Comparison of ENCODE assay signal across 26 cellular contexts in the genomic region with DNA sequence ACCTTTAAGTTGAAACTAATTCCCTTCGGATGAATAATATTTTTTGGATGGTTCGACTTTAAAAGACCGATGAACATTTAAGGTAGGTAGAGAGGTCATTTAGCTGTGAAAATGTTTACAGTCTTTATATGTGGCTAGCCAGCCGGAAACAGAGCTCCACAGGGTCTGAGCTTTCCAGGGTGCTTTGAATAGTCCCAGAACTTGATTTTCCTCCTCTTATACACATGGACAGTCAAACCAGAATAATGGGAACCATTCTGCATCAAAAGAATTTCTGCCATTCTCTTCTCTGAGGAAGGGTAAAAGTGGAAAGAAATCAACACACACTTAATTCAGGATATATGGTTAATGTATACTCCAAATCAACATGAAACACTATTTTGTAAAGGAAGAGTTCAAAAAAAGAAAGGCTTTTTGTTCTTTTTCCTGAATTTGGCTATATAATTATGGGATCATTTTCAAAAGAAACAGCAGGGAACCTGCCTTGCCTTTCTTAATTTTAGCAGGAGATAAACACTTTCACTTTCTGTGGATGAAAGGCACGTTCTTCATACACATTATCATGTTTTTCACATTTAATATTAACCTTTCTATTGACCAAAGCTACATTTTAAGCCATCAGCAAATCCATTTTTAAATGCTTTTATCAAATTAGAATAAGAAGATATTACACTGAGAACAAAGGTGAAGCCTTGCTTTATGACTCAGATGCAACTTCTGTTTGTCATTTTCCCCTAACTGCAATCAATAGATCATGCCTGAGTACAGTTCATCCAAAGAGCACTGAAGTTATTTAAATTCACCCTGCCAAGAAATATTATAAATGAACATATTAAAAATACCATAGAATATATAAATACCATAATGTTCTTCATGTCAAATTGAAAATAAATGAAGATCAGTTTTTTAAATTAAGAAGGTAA.
DNase-seq lines count a peak whose midpoint lies in the region; ATAC-seq, FAIRE-seq and TF ChIP-seq lines count a peak whose summit lies in the region.
"Had no signal": no experiment of that assay in that cellular context is flagged by ENCODE, and none has a peak within 500 bp of the region (broad histone marks: within the 10 kb centered on the region; RNA-seq: fewer than 3 reads in every experiment).

No MANE protein-coding gene starts in this region.

- no peak overlapping the region for H3K27ac ChIP-seq in BLaER1 treated with 17β-estradiol and CSF1 and Interleukin-3, amounts not matched to agents 10 nM and 100 nM
- H3K27ac ChIP-seq in right lobe of liver (peak overlapping the region; percentile 56 to 77 (median 68)), PC-9 (no peak overlapping the region)
- H3K27ac ChIP-seq: gastrocnemius medialis, prostate gland had no signal

- no peaks in the 10 kb centered on the region; the same call in 1 of the 2 replicates for H3F3A ChIP-seq in PC-9 (ENCODE audit: insufficient read depth, low read depth)

- TF ChIP-seq POLR2A in right lobe of liver (IDR thresholded peaks at IDR 0.05): no peak
- no peak for TF ChIP-seq POLR2A in GM12892 (IDR thresholded peaks at IDR 0.05; ENCODE audit: low read depth, low read length)

- no peak overlapping the region for H2AFZ ChIP-seq in PC-9

- H3K9me3 ChIP-seq in BLaER1 treated with 17β-estradiol and CSF1 and Interleukin-3, amounts not matched to agents 10 nM and 100 nM (replicated peaks in 1 of 11): peaks cover 10 to 15% (median 12%) of the 10 kb centered on the region in 11 experiments
- no peaks in the 10 kb centered on the region for H3K9me3 ChIP-seq in right lobe of liver
- H3K9me3 ChIP-seq in PC-9 (ENCODE audit: insufficient read depth, low read depth): no peaks in the 10 kb centered on the region
- H3K9me3 ChIP-seq: gastrocnemius medialis, HAP-1, prostate gland, tibial nerve had no signal

- POLR2A ChIA-PET in PC-9 (lab: Charles Lee; ENCODE audit: unreplicated experiment): no interaction called here

- no peaks in the 10 kb centered on the region; a peak in 1 of 22 replicates for H3K36me3 ChIP-seq in BLaER1 treated with 17β-estradiol and CSF1 and Interleukin-3, amounts not matched to agents 10 nM and 100 nM
- H3K36me3 ChIP-seq in right lobe of liver (no peaks in the 10 kb centered on the region), PC-9 (ENCODE audit: low read depth) (no peaks in the 10 kb centered on the region)
- H3K36me3 ChIP-seq: gastrocnemius medialis, HAP-1, prostate gland, tibial nerve had no signal

- CTCF ChIA-PET in PC-9 (lab: Charles Lee): no interaction called here

- peak; percentile 54 to 74 (median 64) for ATAC-seq in right lobe of liver
- no peak for ATAC-seq in Right ventricle myocardium superior (ENCODE audit: poor library complexity)
- ATAC-seq: activated T-cell treated with anti-CD3 and anti-CD28 coated beads, Interleukin-2, amount 50 U/mL, for 4 hours; esophagus mucosa; gastrocnemius medialis; stimulated activated naive CD8-positive, alpha-beta T cell treated with anti-CD3 and anti-CD28 coated beads, Interleukin-15, Interleukin-2, amounts not matched to agents 100 U/mL and 50 U/mL, for 24 hours had no signal

- BruUV-seq in PC-9 (replicated peaks; lab: Mats Ljungman, UMichigan): no TSS peak

- FAIRE-seq in GM12892 (lab: Jason Lieb, UNC): no peak

- intact Hi-C loops in right lobe of liver (cut with DNase I) (no loop called here), PC-9 (cut with micrococcal nuclease; ENCODE audit: unreplicated experiment) (no loop called here), Right ventricle myocardium superior (cut with DNase I) (no loop called here)

- H3K79me2 ChIP-seq in PC-9 (ENCODE audit: low read depth): no peaks in the 10 kb centered on the region

- H3K9ac ChIP-seq in BLaER1 treated with 17β-estradiol and CSF1 and Interleukin-3, amounts not matched to agents 10 nM and 100 nM: no peak overlapping the region

- peak; percentile 52 for DNase-seq in NCI-H146 (lab: John Stamatoyannopoulos, UW)
- DNase-seq in OCI-M1 (lab: John Stamatoyannopoulos, UW): peak; percentile 45
- no peak for DNase-seq in right lobe of liver
- DNase-seq in PC-9: no peak
- no peak for DNase-seq in GM13977 (ENCODE audit: low spot score)
- DNase-seq in Right ventricle myocardium superior: no peak
- DNase-seq in GM12892 (ENCODE audit: insufficient read length): no peak
- DNase-seq: activated CD4-positive, CD25-positive, alpha-beta regulatory T cell treated with anti-CD3 and anti-CD28 coated beads, Interleukin-2, amount 50 U/mL, for 72 hours; activated naive CD4-positive, alpha-beta T cell treated with Interleukin-2 at 50 U/mL for 16 hours; activated T-cell treated with anti-CD3 and anti-CD28 coated beads, Interleukin-2, amount 50 U/mL, for 4 hours; amygdala; caudate nucleus; CD8-positive, alpha-beta memory T cell; DND-41; gastrocnemius medialis; kidney glomerular epithelial cell; NCI-H1105; NCI-H2171 treated with DMSO at 0.1 percent for 48 hours; nephron progenitor cell; stimulated activated naive CD8-positive, alpha-beta T cell treated with anti-CD3 and anti-CD28 coated beads, Interleukin-15, Interleukin-2, amounts not matched to agents 100 U/mL and 50 U/mL, for 24 hours had no signal

- H3K4me1 ChIP-seq in BLaER1 treated with 17β-estradiol and CSF1 and Interleukin-3, amounts not matched to agents 10 nM and 100 nM: peaks cover 4 to 9% (median 7%) of the 10 kb centered on the region in 10 experiments; a peak in 13 of 20 replicates
- H3K4me1 ChIP-seq in right lobe of liver (peaks cover 0 to 25% (median 0%) of the 10 kb centered on the region in 4 donors), PC-9 (replicated peaks; ENCODE audit: insufficient read depth) (no peaks in the 10 kb centered on the region)
- H3K4me1 ChIP-seq: gastrocnemius medialis, prostate gland, tibial nerve had no signal

- TF ChIP-seq CTCF in right lobe of liver (IDR thresholded peaks at IDR 0.05): no peak
- TF ChIP-seq CTCF in PC-9 (conservative IDR thresholded peaks at IDR 0.05): no peak
- no peak for TF ChIP-seq CTCF in GM13977 (IDR thresholded peaks at IDR 0.05; ENCODE audit: extremely low read depth, insufficient read depth, missing control alignments)

- H4K20me1 ChIP-seq in BLaER1 treated with 17β-estradiol and CSF1 and Interleukin-3, amounts not matched to agents 10 nM and 100 nM: no peaks in the 10 kb centered on the region
- no peaks in the 10 kb centered on the region for H4K20me1 ChIP-seq in PC-9 (ENCODE audit: insufficient read depth)

- in situ Hi-C loops in GM13977 (cut with MboI; ENCODE audit: low pct_unique_long_range_greater_than_20kb, low sequenced_read_pairs, unreplicated experiment): loop anchor here (25.0 kb wide), 1 partner anchor 87 kb away; no protein-coding TSS in a partner anchor

- no peak overlapping the region for H3K4me3 ChIP-seq in BLaER1 treated with 17β-estradiol and CSF1 and Interleukin-3, amounts not matched to agents 10 nM and 100 nM
- peak overlapping the region in 2 of 3 donors; percentile 21 to 32 for H3K4me3 ChIP-seq in right lobe of liver
- no peak overlapping the region for H3K4me3 ChIP-seq in PC-9
- H3K4me3 ChIP-seq: gastrocnemius medialis, HAP-1, prostate gland, skin epidermis had no signal

- H3K27me3 ChIP-seq in BLaER1 treated with 17β-estradiol and CSF1 and Interleukin-3, amounts not matched to agents 10 nM and 100 nM: no peaks in the 10 kb centered on the region
- no peaks in the 10 kb centered on the region for H3K27me3 ChIP-seq in right lobe of liver
- H3K27me3 ChIP-seq in PC-9 (ENCODE audit: insufficient read depth, low read depth): no peaks in the 10 kb centered on the region
- H3K27me3 ChIP-seq: gastrocnemius medialis, tibial nerve had no signal

- WGBS in right lobe of liver (ENCODE audit: insufficient coverage, low coverage, low lambda C conversion rate, missing lambda C conversion rate): 28% methylated on average over 5 of the region's 5 CpGs

- no peaks in the 10 kb centered on the region for H3K9me2 ChIP-seq in PC-9 (ENCODE audit: insufficient read depth)

- H3K4me2 ChIP-seq in BLaER1 treated with 17β-estradiol and CSF1 and Interleukin-3, amounts not matched to agents 10 nM and 100 nM: peak overlapping the region in 7 of 11 experiments; percentile 14 to 42 (median 36); a peak in 10 of 22 replicates
- H3K4me2 ChIP-seq in PC-9: no peak overlapping the region

Comparison
In these comparisons a context has a peak if more than half of its experiments do, and no peak if none do; other contexts are left out.
1. H3K27ac ChIP-seq: peak in right lobe of liver (3 of 3); none in BLaER1 treated with 17β-estradiol and CSF1 and Interleukin-3, amounts not matched to agents 10 nM and 100 nM (0 of 11) and PC-9 (single experiment).
2. H3K4me3 ChIP-seq: peak in right lobe of liver (2 of 3); none in BLaER1 treated with 17β-estradiol and CSF1 and Interleukin-3, amounts not matched to agents 10 nM and 100 nM (0 of 10) and PC-9 (single experiment).
3. DNase-seq: peak in NCI-H146 (single experiment) and OCI-M1 (single experiment); none in right lobe of liver (0 of 3), PC-9 (0 of 2), GM13977 (single experiment), Right ventricle myocardium superior (single experiment) and GM12892 (single experiment).